6 cellular contexts compared by ENCODE assay signal in genomic region chr15:42491540-42492225, GRCh38. TPM values are rescaled to one million over a fixed set of nuclear protein-coding genes. Genes with fewer than 3 reads are reported as not detected.
A peak's percentile ranks its signal among the peaks of the same experiment; 100 is the strongest.
DNase-seq lines count a peak whose midpoint lies in the region; ATAC-seq and TF ChIP-seq lines count a peak whose summit lies in the region.

No MANE protein-coding gene starts in this region.

- intact Hi-C loops in dorsolateral prefrontal cortex (cut with DNase I) (loop anchor here in 1 of 2 donors (5.0 to 10.0 kb wide), 4 partner anchors 56 to 219 kb away; partner anchors contain the start of genes GANC, HAUS2, LRRC57 and STARD9), gastrocnemius medialis (cut with DNase I; ENCODE audit: low total_unique reads) (loop anchor here (5.0 kb wide), 1 partner anchor 161 kb away; no protein-coding TSS in a partner anchor)

- in situ Hi-C loops in gastrocnemius medialis (cut with MboI; ENCODE audit: low sequenced_read_pairs in 4 of 4): no loop called here

- H3K4me3 ChIP-seq in dorsolateral prefrontal cortex (peak overlapping the region; percentile 50 to 100 (median 90)), gastrocnemius medialis (peak overlapping the region; percentile 82 to 97 (median 90))

- H3K27me3 ChIP-seq in dorsolateral prefrontal cortex (no peaks in the 10 kb centered on the region), gastrocnemius medialis (no peaks in the 10 kb centered on the region)

- H3K4me1 ChIP-seq in gastrocnemius medialis: peaks cover 33 to 44% of the 10 kb centered on the region in 2 donors

- TF ChIP-seq POLR2A in gastrocnemius medialis (IDR thresholded peaks at IDR 0.05): no peak

- TF ChIP-seq CTCF in dorsolateral prefrontal cortex (IDR thresholded peaks at IDR 0.05 in 54 of 56, conservative IDR thresholded peaks at IDR 0.05 in 2 of 56; ENCODE audit: low read depth in 1 of 56, partially characterized antibody in 56 of 56): no peak
- TF ChIP-seq CTCF in gastrocnemius medialis (IDR thresholded peaks at IDR 0.05 in 4 of 5, conservative IDR thresholded peaks at IDR 0.05 in 1 of 5): no peak

- DNase-seq in M059J (ENCODE audit: low read depth) (peak; percentile 80), dorsolateral prefrontal cortex (no peak), gastrocnemius medialis (no peak), DMS79 (lab: John Stamatoyannopoulos, UW) (no peak)

- H3K36me3 ChIP-seq in gastrocnemius medialis: no peaks in the 10 kb centered on the region

- ATAC-seq in gastrocnemius medialis: no peak
- no peak for ATAC-seq in HG03460 (IDR thresholded peaks at IDR 0.05; ENCODE audit: unreplicated experiment)
- ATAC-seq in HG02981 (IDR thresholded peaks at IDR 0.05; ENCODE audit: unreplicated experiment): no peak

- peak overlapping the region; percentile 46 to 99 (median 96) for H3K27ac ChIP-seq in dorsolateral prefrontal cortex
- H3K27ac ChIP-seq in gastrocnemius medialis: peak overlapping the region; percentile 90 to 96 (median 95)

- no peaks in the 10 kb centered on the region for H3K9me3 ChIP-seq in gastrocnemius medialis

RNA-seq across cellular contexts. Expression of gene ZNF106, which starts 0.7 kb away (rescaled TPM):
- 13.8 and 27.8 TPM in 2 replicates for total RNA-seq in M059J (2014; rRNA removed; shearing (Covaris generic))
- total RNA-seq in dorsolateral prefrontal cortex (100 to 1,000 TPM in 83 of 120 experiments, 10 to 100 TPM in 37; 59.0 to 146 (median 111) TPM), gastrocnemius medialis (100 to 1,000 TPM; 340 to 487 (median 414) TPM)

RNA-seq across cellular contexts. Expression of gene SNAP23, which starts 3.8 kb away (rescaled TPM):
- 55.9 and 96.5 TPM in 2 replicates for total RNA-seq in M059J (2014; rRNA removed; shearing (Covaris generic))
- total RNA-seq in dorsolateral prefrontal cortex: 10 to 100 TPM; 20.3 to 91.7 (median 37.6) TPM
- 10 to 100 TPM; 26.7 to 74.3 (median 40.2) TPM for total RNA-seq in gastrocnemius medialis

RNA-seq across cellular contexts. Expression of gene LRRC57, which starts 56.9 kb away (rescaled TPM):
- total RNA-seq in M059J (2014; rRNA removed; shearing (Covaris generic)): 14.8 and 16.8 TPM in 2 replicates
- total RNA-seq in dorsolateral prefrontal cortex: 10 to 100 TPM; 20.3 to 61.0 (median 36.4) TPM
- total RNA-seq in gastrocnemius medialis: 10 to 100 TPM in 2 of 4 donors, 1 to 10 TPM in 2; 6.0 to 15.4 (median 10.0) TPM

RNA-seq across cellular contexts. Expression of gene HAUS2, which starts 57.0 kb away (rescaled TPM):
- 62.4 and 138 TPM in 2 replicates for total RNA-seq in M059J (2014; rRNA removed; shearing (Covaris generic))
- total RNA-seq in dorsolateral prefrontal cortex: 10 to 100 TPM; 10.9 to 26.1 (median 19.7) TPM
- total RNA-seq in gastrocnemius medialis: 10 to 100 TPM; 24.7 to 31.9 (median 27.8) TPM
